ENCODE assay signal across 25 cellular contexts in genomic region chr12:76232013-76232412, GRCh38.
"Had no signal": no experiment of that assay in that cellular context is flagged by ENCODE, and none has a peak within 500 bp of the region (broad histone marks: within the 10 kb centered on the region; RNA-seq: fewer than 3 reads in every experiment).

No MANE protein-coding gene starts in this region.

- H3K4me1 ChIP-seq: colonic mucosa, gastroesophageal sphincter, heart right ventricle, left lung, lower lobe of right lung had no signal

- H3K27me3 ChIP-seq: colonic mucosa, foreskin keratinocyte, gastroesophageal sphincter, heart right ventricle, left lung had no signal

- H3K27me3 Mint-ChIP-seq: dendritic cell treated with granulocyte-macrophage colony-stimulating factor and Interleukin-4, amounts not matched to agents 40 ng/mL and 50 ng/mL, for 4 days; effector memory CD8-positive, alpha-beta T cell had no signal

- H3K9me3 ChIP-seq: colonic mucosa, gastroesophageal sphincter, heart right ventricle, left lung, lower lobe of right lung, mucosa of descending colon had no signal

- H3K4me3 ChIP-seq: colonic mucosa, gastroesophageal sphincter, heart right ventricle, left lung, lower lobe of right lung, mucosa of descending colon had no signal

- H3K9me3 Mint-ChIP-seq: dendritic cell treated with granulocyte-macrophage colony-stimulating factor and Interleukin-4, amounts not matched to agents 40 ng/mL and 50 ng/mL, for 4 days; effector memory CD8-positive, alpha-beta T cell had no signal

- H3K4me3 Mint-ChIP-seq: dendritic cell treated with granulocyte-macrophage colony-stimulating factor and Interleukin-4, amounts not matched to agents 40 ng/mL and 50 ng/mL, for 4 days; effector memory CD8-positive, alpha-beta T cell; mesothelial cell of epicardium; naive B cell had no signal

- H3K27ac Mint-ChIP-seq: dendritic cell treated with granulocyte-macrophage colony-stimulating factor and Interleukin-4, amounts not matched to agents 40 ng/mL and 50 ng/mL, for 4 days; effector memory CD8-positive, alpha-beta T cell; mesothelial cell of epicardium had no signal

- DNase-seq: colonic mucosa; cortex of kidney; effector CD8-positive, alpha-beta T cell; effector memory CD8-positive, alpha-beta T cell; erythroblast; foreskin keratinocyte; glutamatergic neuron; head of caudate nucleus; heart right ventricle; hippocampal formation; left cardiac atrium; left lung; left ventricle myocardium superior; lower lobe of right lung; mesenchymal stem cell; mucosa of descending colon; naive B cell had no signal

- FAIRE-seq: frontal cortex, islet of Langerhans, keratinocyte had no signal

- H3K36me3 ChIP-seq: colonic mucosa, gastroesophageal sphincter, heart right ventricle, left lung, lower lobe of right lung had no signal

- H3K27ac ChIP-seq: colonic mucosa, epithelial cell of prostate, foreskin keratinocyte, gastroesophageal sphincter, heart right ventricle, left lung, lower lobe of right lung had no signal

- H3K36me3 Mint-ChIP-seq: mesothelial cell of epicardium, naive B cell had no signal

- ATAC-seq: effector memory CD8-positive, alpha-beta T cell; esophagus mucosa; foreskin keratinocyte; gastroesophageal sphincter; heart right ventricle; left cardiac atrium; left lung; left ventricle myocardium superior; lower lobe of right lung; mucosa of descending colon had no signal

- H3K4me1 Mint-ChIP-seq: mesothelial cell of epicardium, naive B cell had no signal
